Comparison of ENCODE assay signal across 8 cellular contexts in the genomic region with DNA sequence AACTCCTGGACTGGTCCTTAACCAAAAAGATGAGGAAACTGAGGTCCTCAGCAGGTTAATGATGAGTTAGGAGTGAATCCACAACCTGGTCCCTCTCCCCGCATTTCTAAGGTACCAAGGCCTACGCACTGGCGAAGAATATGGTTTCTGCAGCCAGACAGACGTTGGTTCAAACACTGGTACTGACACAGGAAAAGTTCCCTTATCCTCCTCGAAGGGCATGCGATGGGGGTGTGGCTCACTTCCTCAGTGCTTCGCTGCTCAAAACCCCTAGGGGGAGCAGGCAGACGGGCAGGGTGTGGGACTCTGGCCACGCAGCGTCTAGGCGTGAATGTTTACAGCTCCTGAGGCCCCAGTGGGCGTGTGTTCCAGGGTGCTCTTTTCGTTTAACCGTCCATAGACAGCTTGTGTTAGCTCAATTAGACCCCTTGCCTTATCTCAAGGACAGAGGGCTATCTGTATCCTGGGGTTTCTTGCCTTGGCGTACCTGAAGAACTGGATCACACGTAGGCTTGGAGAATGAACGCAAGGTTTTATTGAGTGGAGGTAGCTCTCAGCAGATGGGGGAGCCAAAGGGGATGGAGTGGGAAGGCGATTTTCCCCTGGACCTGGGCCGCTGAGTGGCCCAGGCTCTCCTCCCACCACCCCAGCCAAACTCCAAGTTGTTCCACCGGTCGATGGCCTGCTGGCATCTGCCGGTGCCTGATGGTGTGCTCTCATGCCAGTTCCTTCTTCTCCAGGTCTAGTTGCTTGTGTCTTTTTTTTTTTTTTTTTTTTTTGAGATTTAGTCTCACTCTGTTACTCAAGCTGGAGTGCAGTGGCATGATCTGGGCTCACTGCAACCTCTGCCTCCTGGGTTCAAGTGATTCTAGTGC. TPM values are rescaled to one million over a fixed set of nuclear protein-coding genes. Genes with fewer than 3 reads are reported as not detected.
DNase-seq lines count a peak whose midpoint lies in the region; ATAC-seq and TF ChIP-seq lines count a peak whose summit lies in the region.

No MANE protein-coding gene starts in this region.

- no peaks in the 10 kb centered on the region for H3K27me3 ChIP-seq in SJSA1 (replicated peaks)
- H3K27me3 ChIP-seq in heart right ventricle: no peaks in the 10 kb centered on the region

- peak in 8 of 9 donors; percentile 24 to 68 (median 46) for TF ChIP-seq CTCF in heart right ventricle (IDR thresholded peaks at IDR 0.05)

- H3K4me1 ChIP-seq in SJSA1 (replicated peaks) (peaks cover 20% of the 10 kb centered on the region), heart right ventricle (peaks cover 0 to 37% (median 12%) of the 10 kb centered on the region in 9 donors)

- ATAC-seq in HG03442 (IDR thresholded peaks at IDR 0.05; ENCODE audit: unreplicated experiment) (peak; percentile 64), heart right ventricle (peak; percentile 44 to 84 (median 66)), GM18870 (IDR thresholded peaks at IDR 0.05; ENCODE audit: unreplicated experiment) (no peak)

- WGBS in heart right ventricle, 2 donors: 57 to 58% methylated on average over 22 of the region's 22 CpGs

- no peaks in the 10 kb centered on the region for H3K36me3 ChIP-seq in SJSA1
- H3K36me3 ChIP-seq in heart right ventricle: no peaks in the 10 kb centered on the region

- intact Hi-C loops in heart right ventricle (cut with DNase I): loop anchor here in 2 of 10 donors (5.0 kb wide), 2 partner anchors 89 to 99 kb away; no protein-coding TSS in a partner anchor

- H3K27ac ChIP-seq in SJSA1 (no peak overlapping the region), heart right ventricle (peak overlapping the region in 1 of 10 donors; percentile 12)

- DNase-seq in SIG-M5 treated with dmso at 0.1 percent for 504 hours (lab: John Stamatoyannopoulos, UW; ENCODE audit: unreplicated experiment) (peak; percentile 93), SIG-M5 (lab: John Stamatoyannopoulos, UW) (no peak), SJSA1 (ENCODE audit: low read depth in 1 of 2, low spot score in 2 of 2) (peak; percentile 55 to 78), heart right ventricle (peak; percentile 28 to 44)
- DNase-seq in activated gamma-delta T cell treated with anti-CD3 and anti-CD28 coated beads, Interleukin-2, amount 50 U/mL, for 16 hours (ENCODE audit: low read depth): peak; percentile 53
- peak; percentile 68 to 75 (median 72) for DNase-seq in stimulated activated CD4-positive, alpha-beta T cell treated with anti-CD3 and anti-CD28 coated beads, Interleukin-12 subunit alpha, Interleukin-12 subunit beta, amount 100 ng/mL, for 48 hours (ENCODE audit: low read depth in 2 of 3, low spot score in 1 of 3)

- no peak overlapping the region for H3K4me3 ChIP-seq in SJSA1
- H3K4me3 ChIP-seq in heart right ventricle: no peak overlapping the region

- H3K9me3 ChIP-seq in SJSA1 (replicated peaks): no peaks in the 10 kb centered on the region
- H3K9me3 ChIP-seq in heart right ventricle: peaks cover 0 to 3% (median 0%) of the 10 kb centered on the region in 11 donors

RNA-seq across cellular contexts. Expression of a gene that starts 31.8 kb away (rescaled TPM):
- total RNA-seq in SJSA1 (2014; rRNA removed; shearing (Covaris generic)): 61.1 and 71.3 TPM in 2 replicates
- total RNA-seq in heart right ventricle: 10 to 100 TPM; 25.2 to 40.1 (median 29.4) TPM
- 10 to 100 TPM; 15.5 to 45.3 TPM for polyA plus RNA-seq in heart right ventricle
